Comparison of ENCODE assay signal across 26 cellular contexts in genomic region chr2:213959589-213959988, GRCh38.
A peak's percentile ranks its signal among the peaks of the same experiment; 100 is the strongest.
DNase-seq lines count a peak whose midpoint lies in the region; ATAC-seq and TF ChIP-seq lines count a peak whose summit lies in the region.
"Had no signal": no experiment of that assay in that cellular context is flagged by ENCODE, and none has a peak within 500 bp of the region (broad histone marks: within the 10 kb centered on the region; RNA-seq: fewer than 3 reads in every experiment).

No MANE protein-coding gene starts in this region.

- intact Hi-C loops in mammary epithelial cell (cut with micrococcal nuclease): no loop called here
- intact Hi-C loops in MCF 10A (cut with micrococcal nuclease): no loop called here
- intact Hi-C loops in OCI-LY7 (cut with micrococcal nuclease; ENCODE audit: unreplicated experiment): no loop called here

- BruUV-seq in mammary epithelial cell (replicated peaks; lab: Mats Ljungman, UMichigan) (no TSS peak), MCF 10A (replicated peaks; lab: Mats Ljungman, UMichigan) (no TSS peak), OCI-LY7 (replicated peaks; lab: Mats Ljungman, UMichigan) (no TSS peak)

- WGBS in mammary epithelial cell (ENCODE audit: low coverage, missing lambda C conversion rate): 100% methylated on average over 1 of the region's 1 CpG

- no peaks in the 10 kb centered on the region for H3K4me1 Mint-ChIP-seq in MCF 10A (ENCODE audit: insufficient read depth, unreplicated experiment)
- H3K4me1 Mint-ChIP-seq: activated CD4-positive, alpha-beta memory T cell treated with anti-CD3 and anti-CD28 coated beads, Interleukin-2, amount 10 ng/mL, durations not matched to agents 7 days and 5 days; naive B cell; T-cell had no signal

- no peaks in the 10 kb centered on the region for H3K36me3 ChIP-seq in mammary epithelial cell (ENCODE audit: insufficient read depth, low read length)
- no peaks in the 10 kb centered on the region for H3K36me3 ChIP-seq in OCI-LY7 (ENCODE audit: insufficient read depth, low read length)
- H3K36me3 ChIP-seq: left lung, prostate gland had no signal

- no peaks in the 10 kb centered on the region for H3K79me2 ChIP-seq in mammary epithelial cell (ENCODE audit: insufficient read depth, low read length)
- H3K79me2 ChIP-seq in OCI-LY7 (ENCODE audit: insufficient read depth, low read depth, low read length): no peaks in the 10 kb centered on the region
- H3K79me2 ChIP-seq: hepatocyte had no signal

- H3K9ac ChIP-seq in mammary epithelial cell (ENCODE audit: insufficient read depth, low read length): no peak overlapping the region

- peak overlapping the region; percentile 69 for H2AFZ ChIP-seq in mammary epithelial cell (ENCODE audit: low read depth, low read length)
- no peak overlapping the region for H2AFZ ChIP-seq in OCI-LY7 (ENCODE audit: low read length)
- H2AFZ ChIP-seq: hepatocyte, PC-9 had no signal

- peak; percentile 79 for ATAC-seq in HG02973 (IDR thresholded peaks at IDR 0.05; ENCODE audit: unreplicated experiment)
- ATAC-seq in GM21619 (IDR thresholded peaks at IDR 0.05; ENCODE audit: unreplicated experiment): no peak
- ATAC-seq: activated CD4-positive, CD25-positive, alpha-beta regulatory T cell treated with anti-CD3 and anti-CD28 coated beads, Interleukin-2, amount 50 U/mL, for 24 hours; body of pancreas; foreskin keratinocyte; left lung; T-cell had no signal

- no peaks in the 10 kb centered on the region for H3K36me3 Mint-ChIP-seq in MCF 10A (ENCODE audit: insufficient read depth, unreplicated experiment)
- H3K36me3 Mint-ChIP-seq: CD4-positive, CD25-positive, alpha-beta regulatory T cell; naive B cell; T-cell; type B pancreatic cell had no signal

- in situ Hi-C loops in mammary epithelial cell (cut with MboI; ENCODE audit: low sequenced_read_pairs in 2 of 2): no loop called here

- H3K27ac ChIP-seq in mammary epithelial cell (ENCODE audit: insufficient read depth, low read depth, low read length) (no peak overlapping the region), OCI-LY7 (ENCODE audit: low read depth, low read length, poor library complexity, severe bottlenecking) (no peak overlapping the region)
- H3K27ac ChIP-seq: 22Rv1, body of pancreas, foreskin keratinocyte, hepatocyte, left lung, PC-9, prostate gland had no signal

- H3K27me3 ChIP-seq in mammary epithelial cell (ENCODE audit: insufficient read depth, low read length): no peaks in the 10 kb centered on the region
- H3K27me3 ChIP-seq: body of pancreas, foreskin keratinocyte, hepatocyte, left lung had no signal

- no peak overlapping the region for H3K27ac Mint-ChIP-seq in MCF 10A (ENCODE audit: low read depth, unreplicated experiment)
- H3K27ac Mint-ChIP-seq: activated CD4-positive, alpha-beta memory T cell treated with anti-CD3 and anti-CD28 coated beads, Interleukin-2, amount 10 ng/mL, durations not matched to agents 7 days and 5 days; CD4-positive, CD25-positive, alpha-beta regulatory T cell; naive B cell; T-cell; type B pancreatic cell had no signal

- POLR2A ChIA-PET in MCF 10A (lab: Yijun Ruan, JAX) (no interaction called here), OCI-LY7 (lab: Charles Lee) (interaction anchor here (0.5 kb wide), 1 partner anchor 1825 kb away, joined by 6 read pairs; no protein-coding TSS in a partner anchor)

- H3K9me3 ChIP-seq in mammary epithelial cell (replicated peaks; ENCODE audit: insufficient read depth, low read length) (no peaks in the 10 kb centered on the region), OCI-LY7 (ENCODE audit: low read length) (no peaks in the 10 kb centered on the region)
- H3K9me3 ChIP-seq: body of pancreas, prostate gland had no signal

- TF ChIP-seq CTCF in mammary epithelial cell (conservative IDR thresholded peaks at IDR 0.05 in 1 of 2, IDR thresholded peaks at IDR 0.05 in 1 of 2; ENCODE audit: extremely low read depth in 1 of 2, insufficient read depth in 1 of 2, low read depth in 1 of 2, low read length in 2 of 2) (no peak), MCF 10A (IDR thresholded peaks at IDR 0.05; ENCODE audit: unreplicated experiment) (no peak), OCI-LY7 (conservative IDR thresholded peaks at IDR 0.05; ENCODE audit: low read length) (no peak)

- H4K20me1 ChIP-seq in mammary epithelial cell (ENCODE audit: insufficient read depth, low read length) (no peaks in the 10 kb centered on the region), OCI-LY7 (ENCODE audit: insufficient read depth, low read length) (no peaks in the 10 kb centered on the region)

- H3K4me3 Mint-ChIP-seq in MCF 10A (ENCODE audit: unreplicated experiment): no peak overlapping the region
- H3K4me3 Mint-ChIP-seq: activated CD4-positive, alpha-beta memory T cell treated with anti-CD3 and anti-CD28 coated beads, Interleukin-2, amount 10 ng/mL, durations not matched to agents 7 days and 5 days; CD4-positive, CD25-positive, alpha-beta regulatory T cell; naive B cell; T-cell; type B pancreatic cell had no signal

- H3K4me1 ChIP-seq in mammary epithelial cell (ENCODE audit: insufficient read depth, low read length) (no peaks in the 10 kb centered on the region), OCI-LY7 (ENCODE audit: insufficient read depth, low read length, poor library complexity, severe bottlenecking) (no peaks in the 10 kb centered on the region)
- H3K4me1 ChIP-seq: body of pancreas, foreskin keratinocyte, left lung, prostate gland had no signal

- no peaks in the 10 kb centered on the region for H3K27me3 Mint-ChIP-seq in MCF 10A (ENCODE audit: insufficient read depth, unreplicated experiment)
- H3K27me3 Mint-ChIP-seq: activated CD4-positive, alpha-beta memory T cell treated with anti-CD3 and anti-CD28 coated beads, Interleukin-2, amount 10 ng/mL, durations not matched to agents 7 days and 5 days; CD4-positive, CD25-positive, alpha-beta regulatory T cell; naive B cell; type B pancreatic cell had no signal

- peak; percentile 1 for DNase-seq in mammary epithelial cell
- DNase-seq in MCF 10A (ENCODE audit: unreplicated experiment): no peak
- DNase-seq in OCI-LY7 (ENCODE audit: low spot score): peak; percentile 21
- no peak for DNase-seq in activated CD4-positive, CD25-positive, alpha-beta regulatory T cell treated with anti-CD3 and anti-CD28 coated beads, Interleukin-2, amount 50 U/mL, for 72 hours
- DNase-seq in GDM1 (lab: John Stamatoyannopoulos, UW): no peak
- DNase-seq in effector CD4-positive, alpha-beta T cell: no peak
- DNase-seq: activated CD4-positive, alpha-beta memory T cell treated with anti-CD3 and anti-CD28 coated beads, Interleukin-2, amount 10 ng/mL, durations not matched to agents 7 days and 5 days; activated gamma-delta T cell treated with Interleukin-2 at 50 U/mL for 16 hours; body of pancreas; CD4-positive, CD25-positive, alpha-beta regulatory T cell; DMS 273 treated with DMSO at 0.1 percent for 48 hours; foreskin keratinocyte; KBM-7; left lung; naive B cell; NCI-H1436 treated with DMSO at 0.1 percent for 48 hours; PC-9; SHP77; T-cell had no signal

- H3K9me2 ChIP-seq in OCI-LY7 (ENCODE audit: insufficient read depth, low read length): no peaks in the 10 kb centered on the region

- CTCF ChIA-PET in mammary epithelial cell (lab: Charles Lee; ENCODE audit: low non-redundant PET) (no interaction called here), MCF 10A (lab: Yijun Ruan, JAX) (interaction anchor here (0.7 kb wide), 2 partner anchors 58 to 183 kb away, joined by 4 to 5 read pairs; no protein-coding TSS in a partner anchor), OCI-LY7 (lab: Charles Lee; ENCODE audit: unreplicated experiment) (no interaction called here)

- dilution Hi-C loops in mammary epithelial cell (cut with HindIII; ENCODE audit: low sequenced_read_pairs): no loop called here

- H3K4me3 ChIP-seq in mammary epithelial cell (replicated peaks in 1 of 3; ENCODE audit: insufficient read depth in 1 of 3, low read depth in 2 of 3, low read length in 3 of 3) (no peak overlapping the region), OCI-LY7 (ENCODE audit: low read depth, low read length, poor library complexity, severe bottlenecking) (no peak overlapping the region)
- H3K4me3 ChIP-seq: body of pancreas, hepatocyte, left lung, PC-9, prostate gland had no signal

- H3K4me2 ChIP-seq in mammary epithelial cell (ENCODE audit: insufficient read depth, low read depth, low read length): peak overlapping the region; percentile 25
- H3K4me2 ChIP-seq in OCI-LY7 (ENCODE audit: low read length): no peak overlapping the region
- H3K4me2 ChIP-seq: hepatocyte, PC-9 had no signal

- peaks cover 3% of the 10 kb centered on the region for H3K9me3 Mint-ChIP-seq in MCF 10A (ENCODE audit: unreplicated experiment)
- H3K9me3 Mint-ChIP-seq: activated CD4-positive, alpha-beta memory T cell treated with anti-CD3 and anti-CD28 coated beads, Interleukin-2, amount 10 ng/mL, durations not matched to agents 7 days and 5 days; T-cell; type B pancreatic cell had no signal

Comparison
In these comparisons a context has a peak if more than half of its experiments do, and no peak if none do; other contexts are left out.
1. DNase-seq: peak in mammary epithelial cell (single experiment) and OCI-LY7 (single experiment); none in MCF 10A (single experiment), activated CD4-positive, CD25-positive, alpha-beta regulatory T cell treated with anti-CD3 and anti-CD28 coated beads, Interleukin-2, amount 50 U/mL, for 72 hours (single experiment), GDM1 (single experiment) and effector CD4-positive, alpha-beta T cell (single experiment).